11 cellular contexts compared by ENCODE assay signal in the genomic region with DNA sequence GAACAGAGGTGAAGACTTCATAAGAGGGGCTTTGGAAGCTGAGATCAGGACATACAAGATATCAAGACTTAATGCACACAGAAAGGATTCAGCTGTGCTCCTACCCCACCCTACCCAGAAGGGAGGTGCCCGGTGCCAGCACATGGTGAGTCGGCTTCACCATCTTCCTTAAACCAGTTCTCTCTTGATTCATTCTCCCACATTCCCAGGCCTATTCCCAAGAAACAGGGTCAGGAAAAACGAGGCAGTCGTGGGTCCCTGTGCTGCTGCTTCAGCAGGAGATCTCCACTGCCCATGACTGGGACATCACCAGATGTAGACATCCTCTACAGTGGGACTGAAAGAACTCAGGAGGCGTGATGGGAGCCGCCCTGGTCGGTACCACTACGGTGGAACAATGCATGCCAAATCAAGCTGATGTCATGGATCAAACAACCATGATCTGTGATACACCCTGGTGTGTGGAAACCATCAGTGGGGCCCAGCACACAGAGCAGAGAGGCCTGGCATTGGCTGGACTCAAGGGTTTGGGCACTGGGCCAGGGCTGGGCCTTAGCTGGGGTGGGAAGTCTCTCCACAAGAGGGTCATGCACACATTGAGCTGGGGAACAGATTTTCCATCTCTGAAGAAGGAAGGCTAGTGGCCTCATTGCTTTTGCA. TPM values are rescaled to one million over a fixed set of nuclear protein-coding genes. Genes with fewer than 3 reads are reported as not detected.
DNase-seq lines count a peak whose midpoint lies in the region; ATAC-seq and TF ChIP-seq lines count a peak whose summit lies in the region.
"Had no signal": no experiment of that assay in that cellular context is flagged by ENCODE, and none has a peak within 500 bp of the region (broad histone marks: within the 10 kb centered on the region; RNA-seq: fewer than 3 reads in every experiment).

No MANE protein-coding gene starts in this region.

- no peak overlapping the region for H3K9ac ChIP-seq in liver (ENCODE audit: low read depth in 1 of 2, low read length in 2 of 2)

- no peaks in the 10 kb centered on the region for H3K27me3 ChIP-seq in breast epithelium
- H3K27me3 ChIP-seq in liver (ENCODE audit: control insufficient read depth in 4 of 4, insufficient read depth in 4 of 4, low read length in 3 of 4): no peaks in the 10 kb centered on the region
- H3K27me3 ChIP-seq in thyroid gland: no peaks in the 10 kb centered on the region

- H3K4me3 ChIP-seq in breast epithelium (no peak overlapping the region), liver (ENCODE audit: low read depth in 1 of 3, low read length in 3 of 3) (no peak overlapping the region), thyroid gland (replicated peaks in 1 of 3) (no peak overlapping the region)

- WGBS in liver: 90% methylated on average over 8 of the region's 8 CpGs
- WGBS in thyroid gland, 2 donors: 52 to 63% methylated on average over 8 of the region's 8 CpGs

- DNase-seq in DMS 273 (lab: John Stamatoyannopoulos, UW; ENCODE audit: unreplicated experiment): peak; percentile 32
- no peak for DNase-seq in DMS 273 treated with DMSO at 0.1 percent for 48 hours (lab: John Stamatoyannopoulos, UW)
- DNase-seq in breast epithelium (ENCODE audit: low spot score in 2 of 2): no peak
- peak; percentile 56 to 58 for DNase-seq in thyroid gland
- no peak for DNase-seq in globus pallidus (ENCODE audit: low spot score)
- no peak for DNase-seq in T-helper 9 cell
- DNase-seq: activated gamma-delta T cell treated with Interleukin-2 at 50 U/mL for 16 hours, NCI-H524 treated with DMSO at 0.1 percent for 48 hours had no signal

- TF ChIP-seq RAD21 in liver (IDR thresholded peaks at IDR 0.05): no peak

- peaks cover 16 to 53% of the 10 kb centered on the region in 2 donors for H3K4me1 ChIP-seq in breast epithelium
- H3K4me1 ChIP-seq in liver (ENCODE audit: control insufficient read depth in 4 of 4, insufficient read depth in 4 of 4, low read length in 3 of 4): peaks cover 30 to 68% (median 59%) of the 10 kb centered on the region in 4 donors
- H3K4me1 ChIP-seq in thyroid gland: peaks cover 71 to 94% of the 10 kb centered on the region in 2 donors

- no peak for TF ChIP-seq POLR2A in breast epithelium (IDR thresholded peaks at IDR 0.05)
- no peak for TF ChIP-seq POLR2A in thyroid gland (IDR thresholded peaks at IDR 0.05)

- no peaks in the 10 kb centered on the region for H3K36me3 ChIP-seq in breast epithelium
- H3K36me3 ChIP-seq in liver (ENCODE audit: control insufficient read depth in 4 of 4, insufficient read depth in 3 of 4, low read depth in 1 of 4, low read length in 3 of 4): peaks cover 0 to 15% (median 3%) of the 10 kb centered on the region in 4 donors
- peaks cover 0 to 4% of the 10 kb centered on the region in 2 donors for H3K36me3 ChIP-seq in thyroid gland

- H3K9me3 ChIP-seq in breast epithelium (no peaks in the 10 kb centered on the region), liver (ENCODE audit: control insufficient read depth in 4 of 4, low read length in 3 of 4) (no peaks in the 10 kb centered on the region), thyroid gland (no peaks in the 10 kb centered on the region)

- TF ChIP-seq CTCF in breast epithelium (IDR thresholded peaks at IDR 0.05): no peak
- no peak for TF ChIP-seq CTCF in liver (IDR thresholded peaks at IDR 0.05; ENCODE audit: low read depth, low read length, missing input control)
- no peak for TF ChIP-seq CTCF in thyroid gland (IDR thresholded peaks at IDR 0.05)

- intact Hi-C loops in breast epithelium (cut with DNase I; ENCODE audit: low total_unique reads): no loop called here
- intact Hi-C loops in thyroid gland (cut with DNase I): no loop called here

- H3K27ac ChIP-seq in breast epithelium (peak overlapping the region; percentile 85 to 89), liver (ENCODE audit: low read depth in 1 of 2, low read length in 2 of 2) (peak overlapping the region; percentile 64 to 74), thyroid gland (peak overlapping the region; percentile 83 to 94 (median 90))
- H3K27ac ChIP-seq: 22Rv1 had no signal

- no peak for ATAC-seq in HG03039 (IDR thresholded peaks at IDR 0.05; ENCODE audit: unreplicated experiment)

TF ChIP-seq in liver, 16 proteins besides CTCF, POLR2A, EP300 and RAD21:
- TF ChIP-seq HNF4G (IDR thresholded peaks at IDR 0.05) (no peak), YY1 (IDR thresholded peaks at IDR 0.05) (no peak)
TF ChIP-seq in liver: peak in this region for 0.

RNA-seq across cellular contexts. Expression of a gene that starts 41.9 kb away (rescaled TPM):
- total RNA-seq in breast epithelium: 10 to 100 TPM; 27.0 to 50.2 (median 43.9) TPM
- 10 to 100 TPM in 1 of 2 donors, 1 to 10 TPM in 1; 8.5 to 27.9 TPM for total RNA-seq in liver
- 10 to 100 TPM; 25.2 to 35.1 TPM for polyA plus RNA-seq in liver
- 10 to 100 TPM; 43.2 to 60.6 (median 51.8) TPM for total RNA-seq in thyroid gland

RNA-seq across cellular contexts. Expression of a gene that starts 44.8 kb away (rescaled TPM):
- 10 to 100 TPM; 16.8 to 58.3 (median 54.4) TPM for total RNA-seq in breast epithelium
- total RNA-seq in liver: 10 to 100 TPM in 1 of 2 donors, 1 to 10 TPM in 1; 10.0 to 20.7 TPM
- 1 to 10 TPM; 2.0 to 5.2 TPM for polyA plus RNA-seq in liver
- 10 to 100 TPM; 19.4 to 38.6 (median 27.5) TPM for total RNA-seq in thyroid gland

RNA-seq across cellular contexts. Expression of a gene that starts 57.1 kb away (rescaled TPM):
- 10 to 100 TPM in 2 of 3 donors, 1 to 10 TPM in 1; 4.7 to 38.2 (median 13.4) TPM for total RNA-seq in breast epithelium
- total RNA-seq in liver: 10 to 100 TPM in 1 of 2 donors, 1 to 10 TPM in 1; 7.2 to 28.4 TPM
- polyA plus RNA-seq in liver: 10 to 100 TPM; 19.8 to 27.4 TPM
- 10 to 100 TPM in 1 of 4 donors, 1 to 10 TPM in 3; 1.2 to 10.6 (median 4.4) TPM for total RNA-seq in thyroid gland

Comparison
In these comparisons a context has a peak if more than half of its experiments do, and no peak if none do; other contexts are left out.
1. DNase-seq: peak in DMS 273 (single experiment) and thyroid gland (2 of 2); none in DMS 273 treated with DMSO at 0.1 percent for 48 hours (single experiment), breast epithelium (0 of 2), globus pallidus (single experiment) and T-helper 9 cell (single experiment).
2. Peak in every context shown above with its lines, with median percentiles within 50 percentile points of each other: H3K27ac ChIP-seq.